Comparison of ENCODE assay signal across 16 cellular contexts in genomic region chr3:71355862-71356261, GRCh38.
DNase-seq lines count a peak whose midpoint lies in the region; ATAC-seq and TF ChIP-seq lines count a peak whose summit lies in the region.
"Had no signal": no experiment of that assay in that cellular context is flagged by ENCODE, and none has a peak within 500 bp of the region (broad histone marks: within the 10 kb centered on the region; RNA-seq: fewer than 3 reads in every experiment).

No MANE protein-coding gene starts in this region.

- no peak overlapping the region for H3K27ac ChIP-seq in PC-3 (ENCODE audit: low read length)
- H3K27ac ChIP-seq: left lung, parathyroid adenoma, thyroid gland, VCaP had no signal

- no peaks in the 10 kb centered on the region for H4K20me1 ChIP-seq in PC-3 (ENCODE audit: low read length)

- no peak for ATAC-seq in left colon
- no peak for ATAC-seq in PC-3
- ATAC-seq: left lung had no signal

- no peak overlapping the region for H3K9ac ChIP-seq in PC-3 (ENCODE audit: low read length)
- H3K9ac ChIP-seq: parathyroid adenoma had no signal

- H3K4me1 ChIP-seq in PC-3 (ENCODE audit: insufficient read depth, low read length) = no peaks in the 10 kb centered on the region
- H3K4me1 ChIP-seq: left lung had no signal

- POLR2A ChIA-PET in activated CD4-positive, alpha-beta memory T cell treated with anti-CD3 and anti-CD28 coated beads for 36 hours (lab: Charles Lee) = interaction anchor here (0.6 to 2.1 kb wide), 8 partner anchors 17 to 294 kb away, joined by 3 to 15 read pairs (median 4); no protein-coding TSS in a partner anchor
- POLR2A ChIA-PET in PC-3 (lab: Charles Lee; ENCODE audit: unreplicated experiment) = no interaction called here

- H3K36me3 ChIP-seq in PC-3 (ENCODE audit: low read depth, low read length) = no peaks in the 10 kb centered on the region
- H3K36me3 ChIP-seq: thyroid gland had no signal

- CTCF ChIA-PET in activated CD4-positive, alpha-beta memory T cell treated with anti-CD3 and anti-CD28 coated beads for 36 hours (lab: Charles Lee) = interaction anchor here (1.8 to 2.6 kb wide), 2 partner anchors 53 to 156 kb away, joined by 4 to 8 read pairs; no protein-coding TSS in a partner anchor
- CTCF ChIA-PET in PC-3 (lab: Charles Lee) = no interaction called here

- no TSS peak for BruUV-seq in PC-3 (replicated peaks; lab: Mats Ljungman, UMichigan)

- H3K27me3 Mint-ChIP-seq in activated CD4-positive, alpha-beta memory T cell treated with anti-CD3 and anti-CD28 coated beads for 36 hours = no peaks in the 10 kb centered on the region
- no peaks in the 10 kb centered on the region for H3K27me3 Mint-ChIP-seq in stimulated activated naive CD8-positive, alpha-beta T cell treated with anti-CD3 and anti-CD28 coated beads, Interleukin-15, Interleukin-2, amounts not matched to agents 100 ng/mL and 50 ng/mL, for 24 hours

- no peak overlapping the region for H3K4me3 Mint-ChIP-seq in activated CD4-positive, alpha-beta memory T cell treated with anti-CD3 and anti-CD28 coated beads for 36 hours
- peak overlapping the region; percentile 27 for H3K4me3 Mint-ChIP-seq in stimulated activated naive CD8-positive, alpha-beta T cell treated with anti-CD3 and anti-CD28 coated beads, Interleukin-15, Interleukin-2, amounts not matched to agents 100 ng/mL and 50 ng/mL, for 24 hours

- H3K4me3 ChIP-seq in PC-3 (ENCODE audit: low read length) = no peak overlapping the region
- H3K4me3 ChIP-seq: left lung, smooth muscle cell, thyroid gland had no signal

- peaks cover 9% of the 10 kb centered on the region for H3K36me3 Mint-ChIP-seq in activated CD4-positive, alpha-beta memory T cell treated with anti-CD3 and anti-CD28 coated beads for 36 hours
- H3K36me3 Mint-ChIP-seq in stimulated activated naive CD8-positive, alpha-beta T cell treated with anti-CD3 and anti-CD28 coated beads, Interleukin-15, Interleukin-2, amounts not matched to agents 100 ng/mL and 50 ng/mL, for 24 hours (ENCODE audit: low read depth) = peaks cover 23% of the 10 kb centered on the region

- peak overlapping the region; percentile 81 for H3K27ac Mint-ChIP-seq in activated CD4-positive, alpha-beta memory T cell treated with anti-CD3 and anti-CD28 coated beads for 36 hours
- H3K27ac Mint-ChIP-seq in stimulated activated naive CD8-positive, alpha-beta T cell treated with anti-CD3 and anti-CD28 coated beads, Interleukin-15, Interleukin-2, amounts not matched to agents 100 ng/mL and 50 ng/mL, for 24 hours = peak overlapping the region; percentile 63

- H3K4me1 Mint-ChIP-seq in activated CD4-positive, alpha-beta memory T cell treated with anti-CD3 and anti-CD28 coated beads for 36 hours (ENCODE audit: low read depth) = peaks cover 64% of the 10 kb centered on the region
- H3K4me1 Mint-ChIP-seq in stimulated activated naive CD8-positive, alpha-beta T cell treated with anti-CD3 and anti-CD28 coated beads, Interleukin-15, Interleukin-2, amounts not matched to agents 100 ng/mL and 50 ng/mL, for 24 hours (ENCODE audit: low read depth) = peaks cover 79% of the 10 kb centered on the region

- intact Hi-C loops in activated CD4-positive, alpha-beta memory T cell treated with anti-CD3 and anti-CD28 coated beads for 36 hours (cut with micrococcal nuclease) = loop anchor here (5.0 kb wide), 2 partner anchors 229 to 374 kb away; no protein-coding TSS in a partner anchor
- intact Hi-C loops in left colon (cut with DNase I, micrococcal nuclease) = no loop called here
- intact Hi-C loops in PC-3 (cut with micrococcal nuclease) = no loop called here

- H3K9me3 ChIP-seq in PC-3 (ENCODE audit: low read length) = no peaks in the 10 kb centered on the region
- H3K9me3 ChIP-seq: left lung, thyroid gland had no signal

- H3K9me2 ChIP-seq in PC-3 (replicated peaks; ENCODE audit: low read length) = no peaks in the 10 kb centered on the region

- H3K27me3 ChIP-seq in PC-3 (ENCODE audit: low read length) = no peaks in the 10 kb centered on the region
- H3K27me3 ChIP-seq: left lung, thyroid gland had no signal

- H3K4me2 ChIP-seq in PC-3 (ENCODE audit: low read length) = no peak overlapping the region
- H3K4me2 ChIP-seq: smooth muscle cell had no signal

- TF ChIP-seq CTCF in PC-3 (conservative IDR thresholded peaks at IDR 0.05; ENCODE audit: low read depth, low read length) = no peak

- no peaks in the 10 kb centered on the region for H3F3A ChIP-seq in PC-3 (ENCODE audit: low read length, unreplicated experiment)

- no peak overlapping the region for H2AFZ ChIP-seq in PC-3 (ENCODE audit: low read length)
- H2AFZ ChIP-seq: parathyroid adenoma had no signal

- H3K79me2 ChIP-seq in PC-3 (ENCODE audit: low read length) = no peaks in the 10 kb centered on the region
- H3K79me2 ChIP-seq: parathyroid adenoma had no signal

- peak; percentile 46 for DNase-seq in activated T-cell treated with anti-CD3 and anti-CD28 coated beads for 48 hours (ENCODE audit: low read depth)
- DNase-seq in activated T-cell treated with anti-CD3 and anti-CD28 coated beads for 4 hours = no peak
- DNase-seq in activated CD4-positive, alpha-beta memory T cell treated with anti-CD3 and anti-CD28 coated beads for 36 hours = peak; percentile 74
- DNase-seq in kidney tubule cell (ENCODE audit: low spot score) = peak; percentile 28
- no peak for DNase-seq in left colon
- DNase-seq in NCI-H1694 (lab: John Stamatoyannopoulos, UW) = no peak
- no peak for DNase-seq in PC-3
- DNase-seq: KG1, left lung, NCI-H146, NCI-H510A had no signal

- no peaks in the 10 kb centered on the region for H3K9me3 Mint-ChIP-seq in activated CD4-positive, alpha-beta memory T cell treated with anti-CD3 and anti-CD28 coated beads for 36 hours
- no peaks in the 10 kb centered on the region for H3K9me3 Mint-ChIP-seq in stimulated activated naive CD8-positive, alpha-beta T cell treated with anti-CD3 and anti-CD28 coated beads, Interleukin-15, Interleukin-2, amounts not matched to agents 100 ng/mL and 50 ng/mL, for 24 hours

Comparison
In these comparisons a context has a peak if more than half of its experiments do, and no peak if none do; other contexts are left out.
1. DNase-seq: peak in activated T-cell treated with anti-CD3 and anti-CD28 coated beads for 48 hours (single experiment), activated CD4-positive, alpha-beta memory T cell treated with anti-CD3 and anti-CD28 coated beads for 36 hours (single experiment) and kidney tubule cell (single experiment); none in activated T-cell treated with anti-CD3 and anti-CD28 coated beads for 4 hours (single experiment), left colon (0 of 2), NCI-H1694 (single experiment) and PC-3 (single experiment).